ENCODE assay signal across 28 cellular contexts in genomic region chr5:90395005-90395404, GRCh38.
"Had no signal": no experiment of that assay in that cellular context is flagged by ENCODE, and none has a peak within 500 bp of the region (broad histone marks: within the 10 kb centered on the region; RNA-seq: fewer than 3 reads in every experiment).

No MANE protein-coding gene starts in this region.

- H3K27ac ChIP-seq: brain microvascular endothelial cell, coronary artery, WERI-Rb-1 had no signal

- H3K36me3 ChIP-seq: brain microvascular endothelial cell had no signal

- FAIRE-seq: astrocyte, bronchial epithelial cell had no signal

- H3K4me3 ChIP-seq: coronary artery, dorsolateral prefrontal cortex had no signal

- DNase-seq: activated B cell treated with CpG ODN at 0.5 μM for 24 hours; activated CD4-positive, alpha-beta T cell treated with anti-CD3 and anti-CD28 coated beads for 48 hours; activated CD4-positive, alpha-beta T cell treated with anti-CD3 and anti-CD28 coated beads, Interleukin-2, amount 50 U/mL, for 1 hour; activated CD4-positive, alpha-beta T cell treated with anti-CD3 and anti-CD28 coated beads, Interleukin-2, amount 50 U/mL, for 48 hours; activated CD8-positive, alpha-beta memory T cell treated with anti-CD3 and anti-CD28 coated beads for 24 hours; activated CD8-positive, alpha-beta T cell treated with anti-CD3 and anti-CD28 coated beads for 36 hours; activated effector memory CD4-positive, alpha-beta T cell treated with Interleukin-2 at 50 U/mL for 16 hours; activated gamma-delta T cell treated with Interleukin-2 at 50 U/mL for 16 hours; activated naive CD4-positive, alpha-beta T cell treated with anti-CD3 and anti-CD28 coated beads, Interleukin-2, amount 50 U/mL, for 16 hours; activated naive CD4-positive, alpha-beta T cell treated with Interleukin-2 at 50 U/mL for 16 hours; activated T-cell treated with anti-CD3 and anti-CD28 coated beads, Interleukin-2, amount 50 U/mL, for 4 hours; amniotic stem cell; anterior cingulate cortex; brain microvascular endothelial cell; dorsolateral prefrontal cortex; effector memory CD4-positive, alpha-beta T cell; endodermal cell; foreskin fibroblast; head of caudate nucleus; T-helper 17 cell; T1000; WERI-Rb-1 had no signal

- ATAC-seq: activated CD4-positive, CD25-positive, alpha-beta regulatory T cell treated with anti-CD3 and anti-CD28 coated beads, Interleukin-2, amount 50 U/mL, for 24 hours; activated CD8-positive, alpha-beta T cell treated with anti-CD3 and anti-CD28 coated beads for 36 hours; activated T-cell treated with anti-CD3 and anti-CD28 coated beads, Interleukin-2, amount 50 U/mL, for 4 hours; activated T-helper 17 cell treated with anti-CD3 and anti-CD28 coated beads, Interleukin-2, amount 50 U/mL, for 72 hours; esophagus mucosa; T-helper 17 cell had no signal

- H3K27me3 ChIP-seq: brain microvascular endothelial cell, dorsolateral prefrontal cortex had no signal
